In genomic region chr15:74787251-74788041, GRCh38 we compare ENCODE assay signal across 1 cellular context.
TF ChIP-seq lines count a peak whose summit lies in the region.

No MANE protein-coding gene starts in this region.

TF ChIP-seq in GM12878, 131 proteins besides CTCF, POLR2A, EP300 and RAD21 (continues in another document):
- no peak for TF ChIP-seq NR2C1 (IDR thresholded peaks at IDR 0.05)
- peak; percentile 60; the same call in 1 of the 2 replicates for TF ChIP-seq ASH2L (IDR thresholded peaks at IDR 0.05; ENCODE audit: borderline replicate concordance, low read depth)
- peak in 1 of 2 experiments; percentile 88; a peak in 2 of 4 replicates for TF ChIP-seq ETV6 (conservative IDR thresholded peaks at IDR 0.05 in 1 of 2, IDR thresholded peaks at IDR 0.05 in 1 of 2; ENCODE audit: borderline replicate concordance in 1 of 2, low read depth in 1 of 2)
- TF ChIP-seq NKRF (conservative IDR thresholded peaks at IDR 0.05), result peak; percentile 57; the same call in 1 of the 2 replicates
- TF ChIP-seq STAT1 (conservative IDR thresholded peaks at IDR 0.05), result no peak
- peak; percentile 73 for TF ChIP-seq ZNF207 (IDR thresholded peaks at IDR 0.05; ENCODE audit: borderline replicate concordance)
- no peak for TF ChIP-seq IRF3 (IDR thresholded peaks at IDR 0.05)
- no peak; the same call in 1 of the 2 replicates for TF ChIP-seq WRNIP1 (IDR thresholded peaks at IDR 0.05; ENCODE audit: borderline replicate concordance, low read depth, low read length)
- peak; percentile 99 for TF ChIP-seq NBN (IDR thresholded peaks at IDR 0.05)
- 0 out of 2 replicates have a peak, but pooled peaks have one; percentile 33 for TF ChIP-seq SMC3 (IDR thresholded peaks at IDR 0.05; ENCODE audit: borderline replicate concordance, low read length)
- TF ChIP-seq RBBP5 (conservative IDR thresholded peaks at IDR 0.05), result 0 out of 2 replicates have a peak, but pooled peaks have one; percentile 50
- 0 out of 4 replicates have a peak, but pooled peaks of 1 of the 2 experiments have one; percentile 34 for TF ChIP-seq SRF (IDR thresholded peaks at IDR 0.05; ENCODE audit: low read depth in 2 of 2, low read length in 2 of 2)
- TF ChIP-seq HDAC6 (IDR thresholded peaks at IDR 0.05; ENCODE audit: unreplicated experiment), result no peak
- TF ChIP-seq DPF2 (IDR thresholded peaks at IDR 0.05), result peak; percentile 98
- TF ChIP-seq IKZF1 (conservative IDR thresholded peaks at IDR 0.05), result peak; percentile 97
- no peak for TF ChIP-seq E2F4 (IDR thresholded peaks at IDR 0.05; ENCODE audit: low read depth, low read length)
- TF ChIP-seq PRDM15 (CRISPR knock-in tag; IDR thresholded peaks at IDR 0.05), result no peak
- no peak for TF ChIP-seq SREBF1 (IDR thresholded peaks at IDR 0.05; ENCODE audit: low read length)
- TF ChIP-seq TAF1 (IDR thresholded peaks at IDR 0.05; ENCODE audit: borderline replicate concordance, low read depth, low read length), result peak; percentile 52; the same call in 1 of the 2 replicates
- TF ChIP-seq RFX5 (IDR thresholded peaks at IDR 0.05; ENCODE audit: low read depth, low read length), result peak; percentile 53; the same call in 1 of the 2 replicates
- no peak for TF ChIP-seq FOXM1 (IDR thresholded peaks at IDR 0.05; ENCODE audit: low read depth, low read length)
- TF ChIP-seq TCF7 (IDR thresholded peaks at IDR 0.05; ENCODE audit: borderline replicate concordance), result no peak; the same call in 1 of the 2 replicates
- TF ChIP-seq USF2 (IDR thresholded peaks at IDR 0.05; ENCODE audit: borderline replicate concordance, low read depth, low read length), result no peak; the same call in 1 of the 2 replicates
- TF ChIP-seq ESRRA (IDR thresholded peaks at IDR 0.05; ENCODE audit: low read length), result peak; percentile 79; the same call in 1 of the 2 replicates
- TF ChIP-seq ZZZ3 (IDR thresholded peaks at IDR 0.05; ENCODE audit: control insufficient read depth, insufficient read length, low read depth), result no peak
- peak; percentile 88 for TF ChIP-seq EED (IDR thresholded peaks at IDR 0.05; ENCODE audit: low read depth)
- TF ChIP-seq BMI1 (IDR thresholded peaks at IDR 0.05; ENCODE audit: borderline replicate concordance), result peak; percentile 57; the same call in 1 of the 2 replicates
- no peak for TF ChIP-seq KLF5 (IDR thresholded peaks at IDR 0.05; ENCODE audit: partially characterized antibody)
- TF ChIP-seq CUX1 (IDR thresholded peaks at IDR 0.05; ENCODE audit: insufficient replicate concordance, low read depth, low read length), result peak; percentile 84
- peak; percentile 91 for TF ChIP-seq ZNF217 (IDR thresholded peaks at IDR 0.05)
- no peak for TF ChIP-seq CHD4 (IDR thresholded peaks at IDR 0.05)
- peak; percentile 37 for TF ChIP-seq E2F8 (IDR thresholded peaks at IDR 0.05; ENCODE audit: low read depth, partially characterized antibody)
- TF ChIP-seq HCFC1 (IDR thresholded peaks at IDR 0.05; ENCODE audit: low read length), result no peak; the same call in 1 of the 2 replicates
- peak; percentile 51; the same call in 1 of the 2 replicates for TF ChIP-seq BRCA1 (IDR thresholded peaks at IDR 0.05; ENCODE audit: low read depth, low read length)
- no peak for TF ChIP-seq PAX8 (IDR thresholded peaks at IDR 0.05)
- TF ChIP-seq NR2F1 (conservative IDR thresholded peaks at IDR 0.05), result peak; percentile 81
- no peak; the same call in 1 of the 2 replicates for TF ChIP-seq IRF4 (IDR thresholded peaks at IDR 0.05; ENCODE audit: low read depth, low read length)
- peak; percentile 76 for TF ChIP-seq TCF12 (IDR thresholded peaks at IDR 0.05; ENCODE audit: low read depth, low read length)
- TF ChIP-seq JUND (IDR thresholded peaks at IDR 0.05; ENCODE audit: low read depth, low read length), result no peak
- TF ChIP-seq POU2F2 (IDR thresholded peaks at IDR 0.05; ENCODE audit: borderline replicate concordance, low read depth, low read length), result no peak; the same call in 2 of the 3 replicates
- TF ChIP-seq HDAC2 (IDR thresholded peaks at IDR 0.05), result 0 out of 2 replicates have a peak, but pooled peaks have one; percentile 52
- peak; percentile 21 for TF ChIP-seq POLR2AphosphoS5 (IDR thresholded peaks at IDR 0.05; ENCODE audit: low read length)
- TF ChIP-seq ATF3 (IDR thresholded peaks at IDR 0.05; ENCODE audit: borderline replicate concordance, extremely low read depth, low read depth, low read length), result no peak
- TF ChIP-seq HDGF (IDR thresholded peaks at IDR 0.05), result peak; percentile 94; the same call in 1 of the 2 replicates
- TF ChIP-seq ZNF274 (IDR thresholded peaks at IDR 0.05; ENCODE audit: insufficient read depth, insufficient read length), result no peak
- TF ChIP-seq MYC (IDR thresholded peaks at IDR 0.05; ENCODE audit: insufficient read depth, insufficient read length, insufficient replicate concordance, low read length, severe bottlenecking), result peak; percentile 67
- no peak for TF ChIP-seq CREB1 (IDR thresholded peaks at IDR 0.05; ENCODE audit: low read depth)
- peak; percentile 99 for TF ChIP-seq MEF2B (IDR thresholded peaks at IDR 0.05; ENCODE audit: partially characterized antibody, poor library complexity, severe bottlenecking)
- TF ChIP-seq ATF7 (IDR thresholded peaks at IDR 0.05; ENCODE audit: low read depth), result peak; percentile 96
- peak; percentile 67; the same call in 1 of the 2 replicates for TF ChIP-seq ZNF24 (IDR thresholded peaks at IDR 0.05)
- peak; percentile 76 for TF ChIP-seq PAX5 (IDR thresholded peaks at IDR 0.05; ENCODE audit: borderline replicate concordance, low read depth, low read length)
- no peak; the same call in 1 of the 2 replicates for TF ChIP-seq CREM (IDR thresholded peaks at IDR 0.05; ENCODE audit: low read depth)
